In genomic region chr2:162069200-162069910, GRCh38 we compare ENCODE assay signal across 1 cellular context.
TF ChIP-seq lines count a peak whose summit lies in the region.

No MANE protein-coding gene starts in this region.

TF ChIP-seq in HepG2, 621 proteins besides CTCF, POLR2A, EP300 and RAD21 (continued from another document):
- TF ChIP-seq ZBTB39 (CRISPR knock-in tag; IDR thresholded peaks at IDR 0.05) (no peak), NFRKB (IDR thresholded peaks at IDR 0.05) (no peak), ARID5B (CRISPR knock-in tag; IDR thresholded peaks at IDR 0.05) (peak; percentile 38; the same call in 1 of the 2 replicates), TEAD3 (CRISPR knock-in tag; optimal IDR thresholded peaks at IDR 0.05; ENCODE audit: borderline replicate concordance) (peak; percentile 40), EHMT2 (IDR thresholded peaks at IDR 0.05; ENCODE audit: borderline replicate concordance, low read depth, low read length) (no peak), ZNF431 (CRISPR knock-in tag; IDR thresholded peaks at IDR 0.05; ENCODE audit: borderline replicate concordance, low read depth) (no peak), ATF1 (CRISPR knock-in tag; IDR thresholded peaks at IDR 0.05) (peak; percentile 48; the same call in 1 of the 2 replicates), HMG20B (CRISPR knock-in tag; conservative IDR thresholded peaks at IDR 0.05) (no peak), PHF5A (CRISPR knock-in tag; IDR thresholded peaks at IDR 0.05; ENCODE audit: low read depth, unreplicated experiment) (no peak), STAT6 (CRISPR knock-in tag; IDR thresholded peaks at IDR 0.05; ENCODE audit: borderline replicate concordance) (no peak), ZNF75D (CRISPR knock-in tag; IDR thresholded peaks at IDR 0.05; ENCODE audit: borderline replicate concordance) (no peak), SMAD3 (CRISPR knock-in tag; IDR thresholded peaks at IDR 0.05) (no peak), ZNF614 (CRISPR knock-in tag; IDR thresholded peaks at IDR 0.05; ENCODE audit: borderline replicate concordance) (no peak)
TF ChIP-seq in HepG2: peak in this region for 7.
